Comparison of ENCODE assay signal across 1 cellular context in the genomic region with DNA sequence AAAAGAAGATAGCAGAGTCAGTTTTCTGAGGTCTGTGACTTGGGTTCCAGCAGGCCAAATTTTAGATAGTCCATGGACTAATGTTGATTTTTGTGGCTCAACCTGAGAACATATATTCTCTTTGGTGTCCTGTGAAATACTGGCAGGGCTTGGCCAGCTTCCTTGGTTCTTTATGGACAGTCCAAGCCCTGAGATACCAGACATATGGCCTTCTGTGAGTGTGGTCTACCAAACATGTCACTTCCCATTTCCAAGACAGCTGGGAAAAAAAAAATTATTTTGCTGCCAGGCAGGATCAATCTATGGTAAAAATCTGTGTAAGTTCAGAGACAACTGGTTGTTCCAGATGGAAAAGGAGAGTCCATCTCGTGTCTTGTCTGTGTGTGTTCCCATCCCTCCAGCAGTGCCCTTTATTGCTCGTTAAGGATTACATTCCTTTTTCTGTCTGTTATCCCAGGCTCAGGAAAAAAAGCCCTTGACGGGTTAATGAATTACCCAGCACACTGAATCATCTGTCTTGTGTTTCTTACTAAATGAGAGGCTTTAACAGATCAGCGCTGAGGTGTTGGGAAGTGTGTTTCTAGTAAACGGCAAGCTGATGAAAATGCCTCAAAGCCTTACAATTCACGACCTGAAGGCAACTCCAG.
TF ChIP-seq lines count a peak whose summit lies in the region.

No MANE protein-coding gene starts in this region.

TF ChIP-seq in SK-N-SH, 30 proteins besides CTCF, POLR2A, EP300 and RAD21 (continued from another document):
- TF ChIP-seq, protein P1, sequence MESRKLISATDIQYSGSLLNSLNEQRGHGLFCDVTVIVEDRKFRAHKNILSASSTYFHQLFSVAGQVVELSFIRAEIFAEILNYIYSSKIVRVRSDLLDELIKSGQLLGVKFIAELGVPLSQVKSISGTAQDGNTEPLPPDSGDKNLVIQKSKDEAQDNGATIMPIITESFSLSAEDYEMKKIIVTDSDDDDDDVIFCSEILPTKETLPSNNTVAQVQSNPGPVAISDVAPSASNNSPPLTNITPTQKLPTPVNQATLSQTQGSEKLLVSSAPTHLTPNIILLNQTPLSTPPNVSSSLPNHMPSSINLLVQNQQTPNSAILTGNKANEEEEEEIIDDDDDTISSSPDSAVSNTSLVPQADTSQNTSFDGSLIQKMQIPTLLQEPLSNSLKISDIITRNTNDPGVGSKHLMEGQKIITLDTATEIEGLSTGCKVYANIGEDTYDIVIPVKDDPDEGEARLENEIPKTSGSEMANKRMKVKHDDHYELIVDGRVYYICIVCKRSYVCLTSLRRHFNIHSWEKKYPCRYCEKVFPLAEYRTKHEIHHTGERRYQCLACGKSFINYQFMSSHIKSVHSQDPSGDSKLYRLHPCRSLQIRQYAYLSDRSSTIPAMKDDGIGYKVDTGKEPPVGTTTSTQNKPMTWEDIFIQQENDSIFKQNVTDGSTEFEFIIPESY (IDR thresholded peaks at IDR 0.05; ENCODE audit: borderline replicate concordance, low read depth): no peak
- TF ChIP-seq POLR2AphosphoS5 (IDR thresholded peaks at IDR 0.05; ENCODE audit: low read depth, low read length): no peak
- TF ChIP-seq, protein P2, sequence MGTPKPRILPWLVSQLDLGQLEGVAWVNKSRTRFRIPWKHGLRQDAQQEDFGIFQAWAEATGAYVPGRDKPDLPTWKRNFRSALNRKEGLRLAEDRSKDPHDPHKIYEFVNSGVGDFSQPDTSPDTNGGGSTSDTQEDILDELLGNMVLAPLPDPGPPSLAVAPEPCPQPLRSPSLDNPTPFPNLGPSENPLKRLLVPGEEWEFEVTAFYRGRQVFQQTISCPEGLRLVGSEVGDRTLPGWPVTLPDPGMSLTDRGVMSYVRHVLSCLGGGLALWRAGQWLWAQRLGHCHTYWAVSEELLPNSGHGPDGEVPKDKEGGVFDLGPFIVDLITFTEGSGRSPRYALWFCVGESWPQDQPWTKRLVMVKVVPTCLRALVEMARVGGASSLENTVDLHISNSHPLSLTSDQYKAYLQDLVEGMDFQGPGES (IDR thresholded peaks at IDR 0.05; ENCODE audit: low read depth, low read length): no peak
- peak; percentile 55 for TF ChIP-seq GATA2 (CRISPR knock-in tag; IDR thresholded peaks at IDR 0.05)
